In the genomic region with DNA sequence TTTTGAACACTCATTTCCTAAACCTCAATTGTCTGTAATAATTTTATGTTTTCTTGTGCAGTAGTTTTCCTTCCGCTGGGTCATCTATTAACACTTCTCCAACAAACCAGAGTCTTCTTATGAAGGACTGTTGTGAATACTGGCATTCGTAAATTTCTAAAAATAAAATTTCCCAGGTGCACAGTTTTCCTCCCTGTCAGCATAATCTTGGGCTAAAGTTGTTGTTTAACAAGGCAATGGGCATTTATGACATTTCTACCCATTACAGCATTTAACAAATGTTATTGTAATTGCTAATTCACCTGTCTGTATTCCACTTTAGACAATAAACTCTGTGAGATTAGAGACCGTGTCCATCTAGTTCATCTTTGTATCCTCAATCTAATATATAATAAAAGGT, we compare ENCODE assay signal across 8 cellular contexts. TPM values are rescaled to one million over a fixed set of nuclear protein-coding genes. Genes with fewer than 3 reads are reported as not detected.
DNase-seq lines count a peak whose midpoint lies in the region; ATAC-seq and TF ChIP-seq lines count a peak whose summit lies in the region.

No MANE protein-coding gene starts in this region.

- no peak overlapping the region for H3K27ac ChIP-seq in SJSA1

- H3K9me3 ChIP-seq in SJSA1 (replicated peaks) = no peaks in the 10 kb centered on the region

- H3K36me3 ChIP-seq in SJSA1 = 0 out of 2 replicates have a peak, but pooled peaks cover 2% of the 10 kb centered on the region

- H3K4me1 ChIP-seq in SJSA1 (replicated peaks) = peaks cover 5% of the 10 kb centered on the region

- TF ChIP-seq CTCF in GM12865 (IDR thresholded peaks at IDR 0.05; ENCODE audit: insufficient read depth, low read depth, low read length, missing control alignments) = no peak
- no peak for TF ChIP-seq CTCF in fibroblast of mammary gland (conservative IDR thresholded peaks at IDR 0.05; ENCODE audit: control insufficient read depth, insufficient read depth, low read depth, low read length)

- peaks cover 6% of the 10 kb centered on the region; the same call in 1 of the 2 replicates for H3K27me3 ChIP-seq in SJSA1 (replicated peaks)

- ATAC-seq in GM21825 (IDR thresholded peaks at IDR 0.05; ENCODE audit: unreplicated experiment) (no peak), HG03039 (IDR thresholded peaks at IDR 0.05; ENCODE audit: unreplicated experiment) (no peak), HG03095 (IDR thresholded peaks at IDR 0.05; ENCODE audit: unreplicated experiment) (no peak)

- DNase-seq in GM12865 (ENCODE audit: low read depth) (no peak), SJSA1 (ENCODE audit: low read depth in 1 of 2, low spot score in 2 of 2) (no peak), fibroblast of mammary gland (ENCODE audit: low read depth) (no peak), skeletal muscle cell (ENCODE audit: low read depth) (no peak)
- DNase-seq in NK-92 treated with Interleukin-12 subunit alpha and Interleukin-12 subunit beta, amount 100 ng/mL, for 24 hours (lab: John Stamatoyannopoulos, UW) = no peak

- peak overlapping the region; percentile 69 for H3K4me3 ChIP-seq in GM12865 (ENCODE audit: low read depth, low read length)
- H3K4me3 ChIP-seq in SJSA1 = peak overlapping the region; percentile 63
- H3K4me3 ChIP-seq in fibroblast of mammary gland (ENCODE audit: control insufficient read depth, low read depth, low read length) = peak overlapping the region; percentile 95
- peak overlapping the region; percentile 98 for H3K4me3 ChIP-seq in skeletal muscle cell (ENCODE audit: low read depth, low read length)

RNA-seq across cellular contexts. Expression of gene SCFD2, which starts 1.2 kb away (rescaled TPM):
- total RNA-seq in SJSA1 (2014; rRNA removed; shearing (Covaris generic)) = 17.0 and 18.5 TPM in 2 replicates

RNA-seq across cellular contexts. Expression of gene FIP1L1, which starts 12.8 kb away (rescaled TPM):
- 56.3 and 72.4 TPM in 2 replicates for total RNA-seq in SJSA1 (2014; rRNA removed; shearing (Covaris generic))
